In genomic region chr1:93061895-93062792, GRCh38 we compare ENCODE assay signal across 8 cellular contexts. TPM values are rescaled to one million over a fixed set of nuclear protein-coding genes. Genes with fewer than 3 reads are reported as not detected.
DNase-seq lines count a peak whose midpoint lies in the region; ATAC-seq, FAIRE-seq and TF ChIP-seq lines count a peak whose summit lies in the region.

No MANE protein-coding gene starts in this region.

- H2AFZ ChIP-seq in KMS-11 (ENCODE audit: low read depth) = no peak overlapping the region

- no peaks in the 10 kb centered on the region for H3K79me2 ChIP-seq in KMS-11 (ENCODE audit: insufficient read depth, low read depth)

- TF ChIP-seq CTCF in KMS-11 (conservative IDR thresholded peaks at IDR 0.05; ENCODE audit: low read depth, low read length) = peak; percentile 64
- TF ChIP-seq CTCF in bronchial epithelial cell (IDR thresholded peaks at IDR 0.05; ENCODE audit: insufficient read depth, low read length, severe bottlenecking) = peak; percentile 60

- H3K9ac ChIP-seq in KMS-11 = no peak overlapping the region

- H3K4me1 ChIP-seq in KMS-11 (ENCODE audit: low read depth, poor library complexity, severe bottlenecking) = peaks cover 11% of the 10 kb centered on the region

- no peaks in the 10 kb centered on the region for H3K27me3 ChIP-seq in KMS-11 (ENCODE audit: insufficient read depth, low read depth)
- peaks cover 2% of the 10 kb centered on the region for H3K27me3 ChIP-seq in bronchial epithelial cell (ENCODE audit: control insufficient read depth, insufficient read depth, low read length)

- 0 out of 2 replicates have a peak overlapping the region, but pooled peaks have one; percentile 13 for H3K4me2 ChIP-seq in KMS-11

- ATAC-seq in GM18867 (IDR thresholded peaks at IDR 0.05; ENCODE audit: unreplicated experiment) (peak; percentile 77), HG03139 (IDR thresholded peaks at IDR 0.05; ENCODE audit: unreplicated experiment) (no peak), GM18909 (IDR thresholded peaks at IDR 0.05; ENCODE audit: poor library complexity, unreplicated experiment) (no peak)

- H3K4me3 ChIP-seq in KMS-11 (IDR thresholded peaks at IDR 0.05; ENCODE audit: insufficient read depth, low read depth, low read length) (no peak overlapping the region), bronchial epithelial cell (ENCODE audit: low read depth, low read length) (no peak overlapping the region)

- H3K36me3 ChIP-seq in KMS-11 (ENCODE audit: insufficient read depth) (no peaks in the 10 kb centered on the region), bronchial epithelial cell (ENCODE audit: control insufficient read depth, insufficient read depth, low read length) (no peaks in the 10 kb centered on the region)

- FAIRE-seq in bronchial epithelial cell (lab: Jason Lieb, UNC) = peak; percentile 60

- peak; percentile 50 for DNase-seq in CD1c-positive myeloid dendritic cell (ENCODE audit: extremely low spot score)
- peak; percentile 24 for DNase-seq in SK-N-DZ (ENCODE audit: low spot score)
- DNase-seq in bronchial epithelial cell (ENCODE audit: low read depth) = peak; percentile 58
- DNase-seq in lung microvascular endothelial cell (ENCODE audit: low read depth in 2 of 2) = peak; percentile 42 to 45

- no peak overlapping the region for H3K27ac ChIP-seq in KMS-11

- H4K20me1 ChIP-seq in KMS-11 (ENCODE audit: insufficient read depth) = no peaks in the 10 kb centered on the region

RNA-seq across cellular contexts. Expression of gene MTF2, which starts 16.9 kb away (rescaled TPM):
- polyA plus RNA-seq in SK-N-DZ (2014; cell fraction: cytosol; rRNA removed) = 33.0 and 38.0 TPM in 2 replicates
- 34.8 and 37.9 TPM in 2 replicates for polyA plus RNA-seq in SK-N-DZ (2014; cell fraction: nucleus; rRNA removed)
- total RNA-seq in bronchial epithelial cell = 20.3 and 21.0 TPM in 2 replicates
- total RNA-seq in lung microvascular endothelial cell = 22.6 and 27.0 TPM in 2 replicates
